Comparison of ENCODE assay signal across 8 cellular contexts in genomic region chr4:110344165-110344564, GRCh38.
DNase-seq lines count a peak whose midpoint lies in the region; ATAC-seq and TF ChIP-seq lines count a peak whose summit lies in the region.

No MANE protein-coding gene starts in this region.

- POLR2A ChIA-PET in HEK293 (lab: Yijun Ruan, JAX) = interaction anchor here (0.6 kb wide), 1 partner anchor 165 kb away, joined by 3 read pairs; no protein-coding TSS in a partner anchor

- no peaks in the 10 kb centered on the region for H4K20me1 ChIP-seq in BLaER1

- peak overlapping the region; percentile 41 for H3K4me2 ChIP-seq in BLaER1

- H3K9ac ChIP-seq in BLaER1 = no peak overlapping the region

- TF ChIP-seq CTCF in HEK293 (tag by site-specific recombination; IDR thresholded peaks at IDR 0.05) = peak; percentile 50; the same call in 1 of the 2 replicates
- peak in 3 of 11 experiments; percentile 19 to 27 (median 22) for TF ChIP-seq CTCF in spleen (IDR thresholded peaks at IDR 0.05 in 8 of 11, conservative IDR thresholded peaks at IDR 0.05 in 3 of 11)
- TF ChIP-seq CTCF in BE2C (IDR thresholded peaks at IDR 0.05; ENCODE audit: low read depth, low read length) = no peak

- TF ChIP-seq POLR2A in spleen (IDR thresholded peaks at IDR 0.05) = no peak

- CTCF ChIA-PET in HEK293 (lab: Yijun Ruan, JAX) = interaction anchor here (0.5 to 5.1 kb wide), 18 partner anchors 9 to 633 kb away, joined by 3 to 132 read pairs (median 4); partner anchors contain the start of gene ENPEP

- H3K27ac ChIP-seq in BLaER1 (no peak overlapping the region), HEK293 (ENCODE audit: extremely low read depth, low read depth, low read length) (no peak overlapping the region), SJCRH30 (peak overlapping the region; percentile 28), spleen (no peak overlapping the region)

- ATAC-seq in HG03280 (IDR thresholded peaks at IDR 0.05; ENCODE audit: unreplicated experiment) (no peak), GM21367 (IDR thresholded peaks at IDR 0.05; ENCODE audit: unreplicated experiment) (no peak)

- H3K27me3 ChIP-seq in BLaER1 = no peaks in the 10 kb centered on the region
- no peaks in the 10 kb centered on the region for H3K27me3 ChIP-seq in SJCRH30
- H3K27me3 ChIP-seq in spleen (replicated peaks in 1 of 7) = peaks cover 0 to 5% (median 0%) of the 10 kb centered on the region in 7 donors
- no peaks in the 10 kb centered on the region for H3K27me3 ChIP-seq in BE2C

- DNase-seq in SJCRH30 (peak; percentile 38 to 74), kidney tubule cell (ENCODE audit: low spot score) (peak; percentile 23), spleen (no peak), BE2C (no peak)

- WGBS in spleen, 5 donors = 88 to 96% (median 93%) methylated on average over 1 of the region's 1 CpG

- H3K4me1 ChIP-seq in BLaER1 (peaks cover 19% of the 10 kb centered on the region), HEK293 (ENCODE audit: control insufficient read depth, insufficient read depth, low read length) (no peaks in the 10 kb centered on the region), SJCRH30 (no peaks in the 10 kb centered on the region; the same call in 1 of the 2 replicates), spleen (no peaks in the 10 kb centered on the region), BE2C (no peaks in the 10 kb centered on the region)

- intact Hi-C loops in spleen (cut with DNase I; ENCODE audit: low total_unique reads) = no loop called here

- H3K9me3 ChIP-seq in BLaER1 (peaks cover 13% of the 10 kb centered on the region), HEK293 (ENCODE audit: control insufficient read depth, insufficient read depth, low read depth, low read length) (no peaks in the 10 kb centered on the region), SJCRH30 (replicated peaks) (no peaks in the 10 kb centered on the region), spleen (peaks cover 0 to 9% (median 0%) of the 10 kb centered on the region in 8 donors), BE2C (no peaks in the 10 kb centered on the region)

- no peaks in the 10 kb centered on the region for H3K36me3 ChIP-seq in BLaER1
- H3K36me3 ChIP-seq in HEK293 (ENCODE audit: control insufficient read depth in 2 of 2, insufficient read depth in 1 of 2, low read length in 2 of 2) = no peaks in the 10 kb centered on the region
- no peaks in the 10 kb centered on the region for H3K36me3 ChIP-seq in SJCRH30
- no peaks in the 10 kb centered on the region for H3K36me3 ChIP-seq in spleen
- no peaks in the 10 kb centered on the region for H3K36me3 ChIP-seq in BE2C

- H3K4me3 ChIP-seq in BLaER1 (no peak overlapping the region), HEK293 (ENCODE audit: low read depth, low read length) (no peak overlapping the region), SJCRH30 (no peak overlapping the region), spleen (no peak overlapping the region), BE2C (ENCODE audit: low read depth, low read length) (no peak overlapping the region)

TF ChIP-seq in HEK293, 187 proteins besides CTCF, POLR2A, EP300 and RAD21:
- TF ChIP-seq KLF8 (tag by site-specific recombination; IDR thresholded peaks at IDR 0.05) (no peak), ZNF654 (tag by site-specific recombination; IDR thresholded peaks at IDR 0.05; ENCODE audit: low read depth) (peak; percentile 64)

Comparison
In these comparisons a context has a peak if more than half of its experiments do, and no peak if none do; other contexts are left out.
1. DNase-seq: peak in SJCRH30 (2 of 2) and kidney tubule cell (single experiment); none in spleen (single experiment) and BE2C (single experiment).